ENCODE assay signal across 8 cellular contexts in the genomic region with DNA sequence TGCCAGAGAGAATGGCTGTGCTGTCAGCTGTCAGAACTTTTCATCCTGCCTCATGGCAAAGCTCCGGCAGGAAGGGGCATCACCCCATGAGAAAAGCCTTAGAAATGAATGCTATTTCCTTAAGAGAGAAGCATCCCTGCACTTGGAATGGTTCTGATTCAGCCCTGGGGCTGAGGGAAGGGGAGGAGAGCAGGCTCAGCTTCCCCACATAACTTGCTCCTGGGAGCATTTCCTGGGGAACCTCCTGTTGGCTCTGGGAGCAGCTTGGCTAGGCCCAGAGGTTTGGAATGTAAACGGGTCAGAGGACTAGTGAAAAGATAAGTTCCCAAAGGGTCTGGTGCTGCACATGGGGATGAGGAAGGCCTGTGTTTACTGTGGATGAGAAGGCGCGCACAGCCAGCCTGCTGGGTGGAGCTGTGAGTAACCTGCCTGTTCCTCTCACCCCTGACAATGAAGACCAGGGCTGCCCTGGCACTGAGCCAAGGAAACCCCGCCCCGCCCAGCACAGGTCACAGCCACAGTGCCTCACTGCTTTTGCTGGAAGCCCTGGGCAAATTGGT. TPM values are rescaled to one million over a fixed set of nuclear protein-coding genes. Genes with fewer than 3 reads are reported as not detected.
DNase-seq lines count a peak whose midpoint lies in the region; ATAC-seq and TF ChIP-seq lines count a peak whose summit lies in the region.

No MANE protein-coding gene starts in this region.

- CTCF ChIA-PET in BJ (lab: Yijun Ruan, JAX) = interaction anchor here (0.7 to 7.2 kb wide), 18 partner anchors 9 to 670 kb away, joined by 3 to 52 read pairs (median 4); no protein-coding TSS in a partner anchor

- H3K27me3 ChIP-seq in BJ (ENCODE audit: control insufficient read depth, insufficient read depth, low read length) (no peaks in the 10 kb centered on the region), layer of hippocampus (ENCODE audit: control insufficient read depth, insufficient read depth, low read length) (no peaks in the 10 kb centered on the region)

- no peaks in the 10 kb centered on the region for H3K27me3 Mint-ChIP-seq in brain

- TF ChIP-seq CTCF in BJ (IDR thresholded peaks at IDR 0.05; ENCODE audit: insufficient read depth, low read depth, low read length) = no peak
- TF ChIP-seq CTCF in brain (conservative IDR thresholded peaks at IDR 0.05) = no peak

- peaks cover 0 to 3% (median 0%) of the 10 kb centered on the region in 5 experiments for H3K9me3 Mint-ChIP-seq in brain

- peaks cover 46% of the 10 kb centered on the region for H3K4me1 Mint-ChIP-seq in brain

- ATAC-seq in SK-N-SH treated with all-trans-retinoic acid at 6 μM for 48 hours (peak; percentile 88), HG02981 (IDR thresholded peaks at IDR 0.05; ENCODE audit: unreplicated experiment) (no peak)

- DNase-seq in BJ (ENCODE audit: low read depth) (peak; percentile 96), LoVo (ENCODE audit: low spot score) (peak; percentile 79), AML-193 (lab: John Stamatoyannopoulos, UW) (no peak)
- peak; percentile 14 to 39 for DNase-seq in stimulated activated CD8-positive, alpha-beta memory T cell treated with anti-CD3 and anti-CD28 coated beads, Interleukin-2, amount 100 ng/mL, for 48 hours (ENCODE audit: low read depth in 2 of 2)

- H3K27ac Mint-ChIP-seq in brain = peak overlapping the region in 4 of 5 experiments; percentile 35 to 79 (median 59)

- peak overlapping the region in 1 of 5 experiments; percentile 20 for H3K4me3 Mint-ChIP-seq in brain

- POLR2A ChIA-PET in BJ (lab: Charles Lee) = no interaction called here

- H3K4me3 ChIP-seq in BJ (ENCODE audit: low read depth, low read length) = no peak overlapping the region

- peak overlapping the region; percentile 10 for H3K27ac ChIP-seq in layer of hippocampus (ENCODE audit: low read depth, low read length)

- no peaks in the 10 kb centered on the region for H3K36me3 ChIP-seq in BJ (ENCODE audit: control insufficient read depth, insufficient read depth, low read length)

- H3K36me3 Mint-ChIP-seq in brain = no peaks in the 10 kb centered on the region

TF ChIP-seq in SK-N-SH treated with all-trans-retinoic acid at 6 μM for 48 hours, 23 proteins besides CTCF, POLR2A, EP300 and RAD21 (continues in another document):
- no peak for TF ChIP-seq TCF4 (CRISPR knock-in tag; IDR thresholded peaks at IDR 0.05; ENCODE audit: borderline replicate concordance)
- no peak for TF ChIP-seq OSR1 (CRISPR knock-in tag; IDR thresholded peaks at IDR 0.05)
- no peak for TF ChIP-seq ZNF8 (CRISPR knock-in tag; IDR thresholded peaks at IDR 0.05)
- TF ChIP-seq PATZ1 (CRISPR knock-in tag; IDR thresholded peaks at IDR 0.05; ENCODE audit: borderline replicate concordance) = no peak
- no peak for TF ChIP-seq ZNF70 (CRISPR knock-in tag; IDR thresholded peaks at IDR 0.05)
- no peak for TF ChIP-seq ZC3H10 (CRISPR knock-in tag; IDR thresholded peaks at IDR 0.05)
- TF ChIP-seq TOX (CRISPR knock-in tag; IDR thresholded peaks at IDR 0.05; ENCODE audit: borderline replicate concordance) = no peak
- no peak for TF ChIP-seq ARNTL (CRISPR knock-in tag; IDR thresholded peaks at IDR 0.05; ENCODE audit: borderline replicate concordance, low read depth)
- TF ChIP-seq GLIS3 (CRISPR knock-in tag; IDR thresholded peaks at IDR 0.05) = no peak
- TF ChIP-seq, protein P1, sequence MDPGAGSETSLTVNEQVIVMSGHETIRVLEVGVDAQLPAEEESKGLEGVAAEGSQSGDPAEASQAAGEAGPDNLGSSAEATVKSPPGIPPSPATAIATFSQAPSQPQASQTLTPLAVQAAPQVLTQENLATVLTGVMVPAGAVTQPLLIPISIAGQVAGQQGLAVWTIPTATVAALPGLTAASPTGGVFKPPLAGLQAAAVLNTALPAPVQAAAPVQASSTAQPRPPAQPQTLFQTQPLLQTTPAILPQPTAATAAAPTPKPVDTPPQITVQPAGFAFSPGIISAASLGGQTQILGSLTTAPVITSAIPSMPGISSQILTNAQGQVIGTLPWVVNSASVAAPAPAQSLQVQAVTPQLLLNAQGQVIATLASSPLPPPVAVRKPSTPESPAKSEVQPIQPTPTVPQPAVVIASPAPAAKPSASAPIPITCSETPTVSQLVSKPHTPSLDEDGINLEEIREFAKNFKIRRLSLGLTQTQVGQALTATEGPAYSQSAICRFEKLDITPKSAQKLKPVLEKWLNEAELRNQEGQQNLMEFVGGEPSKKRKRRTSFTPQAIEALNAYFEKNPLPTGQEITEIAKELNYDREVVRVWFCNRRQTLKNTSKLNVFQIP (CRISPR knock-in tag; IDR thresholded peaks at IDR 0.05; ENCODE audit: borderline replicate concordance, low read depth) = no peak
- TF ChIP-seq, protein P2, sequence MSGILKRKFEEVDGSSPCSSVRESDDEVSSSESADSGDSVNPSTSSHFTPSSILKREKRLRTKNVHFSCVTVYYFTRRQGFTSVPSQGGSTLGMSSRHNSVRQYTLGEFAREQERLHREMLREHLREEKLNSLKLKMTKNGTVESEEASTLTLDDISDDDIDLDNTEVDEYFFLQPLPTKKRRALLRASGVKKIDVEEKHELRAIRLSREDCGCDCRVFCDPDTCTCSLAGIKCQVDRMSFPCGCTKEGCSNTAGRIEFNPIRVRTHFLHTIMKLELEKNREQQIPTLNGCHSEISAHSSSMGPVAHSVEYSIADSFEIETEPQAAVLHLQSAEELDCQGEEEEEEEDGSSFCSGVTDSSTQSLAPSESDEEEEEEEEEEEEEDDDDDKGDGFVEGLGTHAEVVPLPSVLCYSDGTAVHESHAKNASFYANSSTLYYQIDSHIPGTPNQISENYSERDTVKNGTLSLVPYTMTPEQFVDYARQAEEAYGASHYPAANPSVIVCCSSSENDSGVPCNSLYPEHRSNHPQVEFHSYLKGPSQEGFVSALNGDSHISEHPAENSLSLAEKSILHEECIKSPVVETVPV (CRISPR knock-in tag; IDR thresholded peaks at IDR 0.05) = no peak
- TF ChIP-seq ZFP3 (CRISPR knock-in tag; IDR thresholded peaks at IDR 0.05) = no peak
- TF ChIP-seq, protein P3, sequence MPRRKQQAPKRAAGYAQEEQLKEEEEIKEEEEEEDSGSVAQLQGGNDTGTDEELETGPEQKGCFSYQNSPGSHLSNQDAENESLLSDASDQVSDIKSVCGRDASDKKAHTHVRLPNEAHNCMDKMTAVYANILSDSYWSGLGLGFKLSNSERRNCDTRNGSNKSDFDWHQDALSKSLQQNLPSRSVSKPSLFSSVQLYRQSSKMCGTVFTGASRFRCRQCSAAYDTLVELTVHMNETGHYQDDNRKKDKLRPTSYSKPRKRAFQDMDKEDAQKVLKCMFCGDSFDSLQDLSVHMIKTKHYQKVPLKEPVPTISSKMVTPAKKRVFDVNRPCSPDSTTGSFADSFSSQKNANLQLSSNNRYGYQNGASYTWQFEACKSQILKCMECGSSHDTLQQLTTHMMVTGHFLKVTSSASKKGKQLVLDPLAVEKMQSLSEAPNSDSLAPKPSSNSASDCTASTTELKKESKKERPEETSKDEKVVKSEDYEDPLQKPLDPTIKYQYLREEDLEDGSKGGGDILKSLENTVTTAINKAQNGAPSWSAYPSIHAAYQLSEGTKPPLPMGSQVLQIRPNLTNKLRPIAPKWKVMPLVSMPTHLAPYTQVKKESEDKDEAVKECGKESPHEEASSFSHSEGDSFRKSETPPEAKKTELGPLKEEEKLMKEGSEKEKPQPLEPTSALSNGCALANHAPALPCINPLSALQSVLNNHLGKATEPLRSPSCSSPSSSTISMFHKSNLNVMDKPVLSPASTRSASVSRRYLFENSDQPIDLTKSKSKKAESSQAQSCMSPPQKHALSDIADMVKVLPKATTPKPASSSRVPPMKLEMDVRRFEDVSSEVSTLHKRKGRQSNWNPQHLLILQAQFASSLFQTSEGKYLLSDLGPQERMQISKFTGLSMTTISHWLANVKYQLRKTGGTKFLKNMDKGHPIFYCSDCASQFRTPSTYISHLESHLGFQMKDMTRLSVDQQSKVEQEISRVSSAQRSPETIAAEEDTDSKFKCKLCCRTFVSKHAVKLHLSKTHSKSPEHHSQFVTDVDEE (CRISPR knock-in tag; IDR thresholded peaks at IDR 0.05) = no peak
- no peak for TF ChIP-seq CSDC2 (CRISPR knock-in tag; IDR thresholded peaks at IDR 0.05)
- TF ChIP-seq RARB (CRISPR knock-in tag; IDR thresholded peaks at IDR 0.05) = no peak
- TF ChIP-seq ISL1 (CRISPR knock-in tag; IDR thresholded peaks at IDR 0.05) = no peak
- TF ChIP-seq CREB5 (CRISPR knock-in tag; IDR thresholded peaks at IDR 0.05; ENCODE audit: low read depth) = no peak
- no peak for TF ChIP-seq BACH2 (CRISPR knock-in tag; IDR thresholded peaks at IDR 0.05; ENCODE audit: borderline replicate concordance)
- no peak for TF ChIP-seq SNAI2 (CRISPR knock-in tag; IDR thresholded peaks at IDR 0.05)

RNA-seq across cellular contexts. Expression of gene PRELP, which starts 5.0 kb away (rescaled TPM):
- 2.8 and 3.9 TPM in 2 replicates for polyA plus RNA-seq in BJ (2011; rRNA removed)
- polyA minus RNA-seq in BJ (2011; rRNA and poly(A)+ RNA removed) = 1.7 and 1.8 TPM in 2 replicates
- polyA plus RNA-seq in brain (ENCODE audit: insufficient read depth, low read depth, low replicate concordance) = 13.3 TPM

RNA-seq across cellular contexts. Expression of gene OPTC, which starts 13.3 kb away (rescaled TPM):
- polyA plus RNA-seq in BJ (2011; rRNA removed) (not detected in 2 replicates), brain (ENCODE audit: insufficient read depth, low read depth, low replicate concordance) (not detected)
- not detected in 2 replicates for polyA minus RNA-seq in BJ (2011; rRNA and poly(A)+ RNA removed)

Comparison
In these comparisons a context has a peak if more than half of its experiments do, and no peak if none do; other contexts are left out.
1. DNase-seq: peak in BJ (single experiment), LoVo (single experiment) and stimulated activated CD8-positive, alpha-beta memory T cell treated with anti-CD3 and anti-CD28 coated beads, Interleukin-2, amount 100 ng/mL, for 48 hours (2 of 2); none in AML-193 (0 of 2).